In genomic region chr10:82150123-82150900, GRCh38 we compare ENCODE assay signal across 10 cellular contexts.
DNase-seq lines count a peak whose midpoint lies in the region; ATAC-seq and TF ChIP-seq lines count a peak whose summit lies in the region.
"Had no signal": no experiment of that assay in that cellular context is flagged by ENCODE, and none has a peak within 500 bp of the region (broad histone marks: within the 10 kb centered on the region; RNA-seq: fewer than 3 reads in every experiment).

No MANE protein-coding gene starts in this region.

- TF ChIP-seq CTCF in adrenal gland (IDR thresholded peaks at IDR 0.05) (peak in 3 of 6 experiments; percentile 12 to 18 (median 16)), lower lobe of right lung (IDR thresholded peaks at IDR 0.05) (peak; percentile 32), coronary artery (IDR thresholded peaks at IDR 0.05) (no peak)

- DNase-seq in DMS53 (lab: John Stamatoyannopoulos, UW) (peak; percentile 78), HT1080 (ENCODE audit: low read depth) (peak; percentile 8), adrenal gland (peak in 6 of 7 donors; percentile 9 to 51 (median 18)), lower lobe of right lung (peak; percentile 56), coronary artery (ENCODE audit: low spot score) (no peak)
- DNase-seq in activated CD8-positive, alpha-beta memory T cell treated with anti-CD3 and anti-CD28 coated beads, Interleukin-2, amount 50 U/mL, for 4 hours = no peak

- no peak for TF ChIP-seq POLR2A in adrenal gland (IDR thresholded peaks at IDR 0.05)

- WGBS in adrenal gland, 4 donors = 46 to 54% (median 48%) methylated on average over 8 to 9 of the region's 9 CpGs

- intact Hi-C loops in adrenal gland (cut with DNase I) = no loop called here
- intact Hi-C loops in lower lobe of right lung (cut with DNase I) = no loop called here

- H3K27ac ChIP-seq in adrenal gland (no peak overlapping the region), lower lobe of right lung (no peak overlapping the region), coronary artery (no peak overlapping the region)
- H3K27ac ChIP-seq: epithelial cell of prostate, psoas muscle had no signal

- H3K4me3 ChIP-seq in adrenal gland (no peak overlapping the region), lower lobe of right lung (no peak overlapping the region), coronary artery (no peak overlapping the region)
- H3K4me3 ChIP-seq: psoas muscle had no signal

- H3K4me1 ChIP-seq in adrenal gland (replicated peaks in 1 of 2) (no peaks in the 10 kb centered on the region), lower lobe of right lung (no peaks in the 10 kb centered on the region)
- H3K4me1 ChIP-seq: psoas muscle had no signal

- H3K27me3 ChIP-seq in adrenal gland = no peaks in the 10 kb centered on the region
- no peaks in the 10 kb centered on the region for H3K27me3 ChIP-seq in lower lobe of right lung (ENCODE audit: low read depth)

- no peaks in the 10 kb centered on the region for H3K36me3 ChIP-seq in adrenal gland (replicated peaks in 1 of 2)
- H3K36me3 ChIP-seq in lower lobe of right lung = no peaks in the 10 kb centered on the region

- H3K9me3 ChIP-seq in adrenal gland (replicated peaks in 1 of 3) (no peaks in the 10 kb centered on the region), lower lobe of right lung (no peaks in the 10 kb centered on the region)

- ATAC-seq in lower lobe of right lung = peak in 1 of 2 donors; percentile 58
- ATAC-seq in HG03460 (IDR thresholded peaks at IDR 0.05; ENCODE audit: unreplicated experiment) = no peak
- ATAC-seq in HG03442 (IDR thresholded peaks at IDR 0.05; ENCODE audit: unreplicated experiment) = no peak
- ATAC-seq: psoas muscle had no signal

Comparison
In these comparisons a context has a peak if more than half of its experiments do, and no peak if none do; other contexts are left out.
1. DNase-seq: peak in DMS53 (single experiment), HT1080 (single experiment), adrenal gland (6 of 7) and lower lobe of right lung (single experiment); none in activated CD8-positive, alpha-beta memory T cell treated with anti-CD3 and anti-CD28 coated beads, Interleukin-2, amount 50 U/mL, for 4 hours (single experiment) and coronary artery (single experiment).